1 cellular context compared by ENCODE assay signal in the genomic region with DNA sequence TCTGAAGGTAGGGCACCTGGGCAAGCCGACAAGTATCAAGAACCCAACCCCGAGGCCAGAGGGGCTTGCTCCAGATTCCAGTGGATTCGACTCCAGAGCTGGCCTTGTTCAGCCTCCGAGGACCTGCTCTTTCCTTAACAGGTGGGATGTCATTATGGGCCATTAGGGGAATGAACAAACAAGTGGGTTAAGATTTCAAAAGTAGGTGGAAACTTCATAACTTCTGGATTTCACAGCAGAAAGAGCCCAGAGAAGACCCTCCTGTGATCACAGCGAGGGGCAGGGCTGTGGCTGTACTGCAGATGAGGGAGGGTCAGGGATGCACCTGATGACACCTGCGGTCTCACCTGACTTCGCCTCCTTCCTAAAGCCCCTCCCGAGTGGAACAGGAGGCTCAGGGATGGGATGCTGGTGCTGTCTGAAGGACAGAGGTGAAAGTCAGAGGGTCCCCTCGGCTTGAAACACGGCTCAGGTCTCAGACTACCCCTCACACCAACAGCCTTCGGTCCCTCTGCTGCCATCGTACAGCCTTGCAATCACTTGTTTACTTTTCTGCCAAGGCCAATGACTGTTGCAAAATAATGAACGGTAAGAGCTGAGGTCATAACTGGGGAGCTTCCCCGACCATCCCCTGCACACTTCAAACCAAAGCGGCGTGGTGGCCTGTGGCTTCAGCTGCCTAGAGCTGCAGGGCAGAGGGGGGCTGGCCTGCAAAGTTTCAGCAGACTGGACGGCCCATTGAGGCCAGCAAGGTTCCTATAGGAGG.
A peak's percentile ranks its signal among the peaks of the same experiment; 100 is the strongest.
TF ChIP-seq lines count a peak whose summit lies in the region.

No MANE protein-coding gene starts in this region.

TF ChIP-seq in HepG2, 621 proteins besides CTCF, POLR2A, EP300 and RAD21 (continued from another document and continues in another):
- TF ChIP-seq, protein P1, sequence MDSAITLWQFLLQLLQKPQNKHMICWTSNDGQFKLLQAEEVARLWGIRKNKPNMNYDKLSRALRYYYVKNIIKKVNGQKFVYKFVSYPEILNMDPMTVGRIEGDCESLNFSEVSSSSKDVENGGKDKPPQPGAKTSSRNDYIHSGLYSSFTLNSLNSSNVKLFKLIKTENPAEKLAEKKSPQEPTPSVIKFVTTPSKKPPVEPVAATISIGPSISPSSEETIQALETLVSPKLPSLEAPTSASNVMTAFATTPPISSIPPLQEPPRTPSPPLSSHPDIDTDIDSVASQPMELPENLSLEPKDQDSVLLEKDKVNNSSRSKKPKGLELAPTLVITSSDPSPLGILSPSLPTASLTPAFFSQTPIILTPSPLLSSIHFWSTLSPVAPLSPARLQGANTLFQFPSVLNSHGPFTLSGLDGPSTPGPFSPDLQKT (CRISPR knock-in tag; IDR thresholded peaks at IDR 0.05; ENCODE audit: borderline replicate concordance), result no peak
- TF ChIP-seq DMAP1 (CRISPR knock-in tag; IDR thresholded peaks at IDR 0.05) (0 out of 2 replicates have a peak, but pooled peaks have one; percentile 26), CEBPG (CRISPR knock-in tag; IDR thresholded peaks at IDR 0.05) (peak; percentile 97), TEAD3 (CRISPR knock-in tag; optimal IDR thresholded peaks at IDR 0.05; ENCODE audit: borderline replicate concordance) (peak; percentile 72), IKZF4 (CRISPR knock-in tag; IDR thresholded peaks at IDR 0.05; ENCODE audit: borderline replicate concordance, low read depth, not compliant biosample characterization) (no peak), MIXL1 (CRISPR knock-in tag; IDR thresholded peaks at IDR 0.05) (peak; percentile 88), ZNF264 (CRISPR knock-in tag; IDR thresholded peaks at IDR 0.05) (peak; percentile 72; the same call in 1 of the 2 replicates), KDM3A (CRISPR knock-in tag; IDR thresholded peaks at IDR 0.05; ENCODE audit: low read depth) (0 out of 2 replicates have a peak, but pooled peaks have one; percentile 65), SMARCE1 (IDR thresholded peaks at IDR 0.05; ENCODE audit: borderline replicate concordance) (no peak), ZNF235 (CRISPR knock-in tag; IDR thresholded peaks at IDR 0.05; ENCODE audit: borderline replicate concordance) (no peak), ZNF841 (CRISPR knock-in tag; IDR thresholded peaks at IDR 0.05; ENCODE audit: borderline replicate concordance) (no peak), HDAC6 (IDR thresholded peaks at IDR 0.05; ENCODE audit: low read depth, low read length) (no peak), PHF8 (CRISPR knock-in tag; IDR thresholded peaks at IDR 0.05) (peak; percentile 26; the same call in 1 of the 2 replicates), ZNF34 (CRISPR knock-in tag; IDR thresholded peaks at IDR 0.05; ENCODE audit: borderline replicate concordance) (no peak), TAF15 (IDR thresholded peaks at IDR 0.05; ENCODE audit: low read depth, low read length, poor library complexity, severe bottlenecking) (no peak), TBP (CRISPR knock-in tag; IDR thresholded peaks at IDR 0.05) (no peak), ZNF616 (CRISPR knock-in tag; IDR thresholded peaks at IDR 0.05; ENCODE audit: low read depth) (no peak), ZKSCAN8 (CRISPR knock-in tag; IDR thresholded peaks at IDR 0.05; ENCODE audit: borderline replicate concordance) (peak; percentile 58; the same call in 1 of the 2 replicates), PCBP2 (optimal IDR thresholded peaks at IDR 0.05; ENCODE audit: low read depth, low read length, poor library complexity, severe bottlenecking) (no peak), IRF2 (CRISPR knock-in tag; IDR thresholded peaks at IDR 0.05) (peak; percentile 81)
- TF ChIP-seq, protein P2, sequence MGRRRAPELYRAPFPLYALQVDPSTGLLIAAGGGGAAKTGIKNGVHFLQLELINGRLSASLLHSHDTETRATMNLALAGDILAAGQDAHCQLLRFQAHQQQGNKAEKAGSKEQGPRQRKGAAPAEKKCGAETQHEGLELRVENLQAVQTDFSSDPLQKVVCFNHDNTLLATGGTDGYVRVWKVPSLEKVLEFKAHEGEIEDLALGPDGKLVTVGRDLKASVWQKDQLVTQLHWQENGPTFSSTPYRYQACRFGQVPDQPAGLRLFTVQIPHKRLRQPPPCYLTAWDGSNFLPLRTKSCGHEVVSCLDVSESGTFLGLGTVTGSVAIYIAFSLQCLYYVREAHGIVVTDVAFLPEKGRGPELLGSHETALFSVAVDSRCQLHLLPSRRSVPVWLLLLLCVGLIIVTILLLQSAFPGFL (CRISPR knock-in tag; IDR thresholded peaks at IDR 0.05), result peak; percentile 71; the same call in 1 of the 2 replicates
- TF ChIP-seq, protein P3, sequence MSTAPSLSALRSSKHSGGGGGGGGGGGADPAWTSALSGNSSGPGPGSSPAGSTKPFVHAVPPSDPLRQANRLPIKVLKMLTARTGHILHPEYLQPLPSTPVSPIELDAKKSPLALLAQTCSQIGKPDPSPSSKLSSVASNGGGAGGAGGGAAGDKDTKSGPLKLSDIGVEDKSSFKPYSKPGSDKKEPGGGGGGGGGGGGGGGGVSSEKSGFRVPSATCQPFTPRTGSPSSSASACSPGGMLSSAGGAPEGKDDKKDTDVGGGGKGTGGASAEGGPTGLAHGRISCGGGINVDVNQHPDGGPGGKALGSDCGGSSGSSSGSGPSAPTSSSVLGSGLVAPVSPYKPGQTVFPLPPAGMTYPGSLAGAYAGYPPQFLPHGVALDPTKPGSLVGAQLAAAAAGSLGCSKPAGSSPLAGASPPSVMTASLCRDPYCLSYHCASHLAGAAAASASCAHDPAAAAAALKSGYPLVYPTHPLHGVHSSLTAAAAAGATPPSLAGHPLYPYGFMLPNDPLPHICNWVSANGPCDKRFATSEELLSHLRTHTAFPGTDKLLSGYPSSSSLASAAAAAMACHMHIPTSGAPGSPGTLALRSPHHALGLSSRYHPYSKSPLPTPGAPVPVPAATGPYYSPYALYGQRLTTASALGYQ (CRISPR knock-in tag; IDR thresholded peaks at IDR 0.05), result peak; percentile 75
- TF ChIP-seq, protein P4, sequence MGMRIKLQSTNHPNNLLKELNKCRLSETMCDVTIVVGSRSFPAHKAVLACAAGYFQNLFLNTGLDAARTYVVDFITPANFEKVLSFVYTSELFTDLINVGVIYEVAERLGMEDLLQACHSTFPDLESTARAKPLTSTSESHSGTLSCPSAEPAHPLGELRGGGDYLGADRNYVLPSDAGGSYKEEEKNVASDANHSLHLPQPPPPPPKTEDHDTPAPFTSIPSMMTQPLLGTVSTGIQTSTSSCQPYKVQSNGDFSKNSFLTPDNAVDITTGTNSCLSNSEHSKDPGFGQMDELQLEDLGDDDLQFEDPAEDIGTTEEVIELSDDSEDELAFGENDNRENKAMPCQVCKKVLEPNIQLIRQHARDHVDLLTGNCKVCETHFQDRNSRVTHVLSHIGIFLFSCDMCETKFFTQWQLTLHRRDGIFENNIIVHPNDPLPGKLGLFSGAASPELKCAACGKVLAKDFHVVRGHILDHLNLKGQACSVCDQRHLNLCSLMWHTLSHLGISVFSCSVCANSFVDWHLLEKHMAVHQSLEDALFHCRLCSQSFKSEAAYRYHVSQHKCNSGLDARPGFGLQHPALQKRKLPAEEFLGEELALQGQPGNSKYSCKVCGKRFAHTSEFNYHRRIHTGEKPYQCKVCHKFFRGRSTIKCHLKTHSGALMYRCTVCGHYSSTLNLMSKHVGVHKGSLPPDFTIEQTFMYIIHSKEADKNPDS (CRISPR knock-in tag; IDR thresholded peaks at IDR 0.05), result no peak
- TF ChIP-seq, protein P5, sequence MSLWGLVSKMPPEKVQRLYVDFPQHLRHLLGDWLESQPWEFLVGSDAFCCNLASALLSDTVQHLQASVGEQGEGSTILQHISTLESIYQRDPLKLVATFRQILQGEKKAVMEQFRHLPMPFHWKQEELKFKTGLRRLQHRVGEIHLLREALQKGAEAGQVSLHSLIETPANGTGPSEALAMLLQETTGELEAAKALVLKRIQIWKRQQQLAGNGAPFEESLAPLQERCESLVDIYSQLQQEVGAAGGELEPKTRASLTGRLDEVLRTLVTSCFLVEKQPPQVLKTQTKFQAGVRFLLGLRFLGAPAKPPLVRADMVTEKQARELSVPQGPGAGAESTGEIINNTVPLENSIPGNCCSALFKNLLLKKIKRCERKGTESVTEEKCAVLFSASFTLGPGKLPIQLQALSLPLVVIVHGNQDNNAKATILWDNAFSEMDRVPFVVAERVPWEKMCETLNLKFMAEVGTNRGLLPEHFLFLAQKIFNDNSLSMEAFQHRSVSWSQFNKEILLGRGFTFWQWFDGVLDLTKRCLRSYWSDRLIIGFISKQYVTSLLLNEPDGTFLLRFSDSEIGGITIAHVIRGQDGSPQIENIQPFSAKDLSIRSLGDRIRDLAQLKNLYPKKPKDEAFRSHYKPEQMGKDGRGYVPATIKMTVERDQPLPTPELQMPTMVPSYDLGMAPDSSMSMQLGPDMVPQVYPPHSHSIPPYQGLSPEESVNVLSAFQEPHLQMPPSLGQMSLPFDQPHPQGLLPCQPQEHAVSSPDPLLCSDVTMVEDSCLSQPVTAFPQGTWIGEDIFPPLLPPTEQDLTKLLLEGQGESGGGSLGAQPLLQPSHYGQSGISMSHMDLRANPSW (CRISPR knock-in tag; IDR thresholded peaks at IDR 0.05; ENCODE audit: borderline replicate concordance), result no peak
- TF ChIP-seq, protein P6, sequence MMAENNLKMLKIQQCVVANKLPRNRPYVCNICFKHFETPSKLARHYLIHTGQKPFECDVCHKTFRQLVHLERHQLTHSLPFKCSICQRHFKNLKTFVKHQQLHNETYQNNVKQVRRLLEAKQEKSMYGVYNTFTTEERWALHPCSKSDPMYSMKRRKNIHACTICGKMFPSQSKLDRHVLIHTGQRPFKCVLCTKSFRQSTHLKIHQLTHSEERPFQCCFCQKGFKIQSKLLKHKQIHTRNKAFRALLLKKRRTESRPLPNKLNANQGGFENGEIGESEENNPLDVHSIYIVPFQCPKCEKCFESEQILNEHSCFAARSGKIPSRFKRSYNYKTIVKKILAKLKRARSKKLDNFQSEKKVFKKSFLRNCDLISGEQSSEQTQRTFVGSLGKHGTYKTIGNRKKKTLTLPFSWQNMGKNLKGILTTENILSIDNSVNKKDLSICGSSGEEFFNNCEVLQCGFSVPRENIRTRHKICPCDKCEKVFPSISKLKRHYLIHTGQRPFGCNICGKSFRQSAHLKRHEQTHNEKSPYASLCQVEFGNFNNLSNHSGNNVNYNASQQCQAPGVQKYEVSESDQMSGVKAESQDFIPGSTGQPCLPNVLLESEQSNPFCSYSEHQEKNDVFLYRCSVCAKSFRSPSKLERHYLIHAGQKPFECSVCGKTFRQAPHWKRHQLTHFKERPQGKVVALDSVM (CRISPR knock-in tag; IDR thresholded peaks at IDR 0.05), result no peak
- TF ChIP-seq, protein P7, sequence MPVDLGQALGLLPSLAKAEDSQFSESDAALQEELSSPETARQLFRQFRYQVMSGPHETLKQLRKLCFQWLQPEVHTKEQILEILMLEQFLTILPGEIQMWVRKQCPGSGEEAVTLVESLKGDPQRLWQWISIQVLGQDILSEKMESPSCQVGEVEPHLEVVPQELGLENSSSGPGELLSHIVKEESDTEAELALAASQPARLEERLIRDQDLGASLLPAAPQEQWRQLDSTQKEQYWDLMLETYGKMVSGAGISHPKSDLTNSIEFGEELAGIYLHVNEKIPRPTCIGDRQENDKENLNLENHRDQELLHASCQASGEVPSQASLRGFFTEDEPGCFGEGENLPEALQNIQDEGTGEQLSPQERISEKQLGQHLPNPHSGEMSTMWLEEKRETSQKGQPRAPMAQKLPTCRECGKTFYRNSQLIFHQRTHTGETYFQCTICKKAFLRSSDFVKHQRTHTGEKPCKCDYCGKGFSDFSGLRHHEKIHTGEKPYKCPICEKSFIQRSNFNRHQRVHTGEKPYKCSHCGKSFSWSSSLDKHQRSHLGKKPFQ (CRISPR knock-in tag; IDR thresholded peaks at IDR 0.05; ENCODE audit: insufficient replicate concordance), result peak; percentile 60
- TF ChIP-seq, protein P8, sequence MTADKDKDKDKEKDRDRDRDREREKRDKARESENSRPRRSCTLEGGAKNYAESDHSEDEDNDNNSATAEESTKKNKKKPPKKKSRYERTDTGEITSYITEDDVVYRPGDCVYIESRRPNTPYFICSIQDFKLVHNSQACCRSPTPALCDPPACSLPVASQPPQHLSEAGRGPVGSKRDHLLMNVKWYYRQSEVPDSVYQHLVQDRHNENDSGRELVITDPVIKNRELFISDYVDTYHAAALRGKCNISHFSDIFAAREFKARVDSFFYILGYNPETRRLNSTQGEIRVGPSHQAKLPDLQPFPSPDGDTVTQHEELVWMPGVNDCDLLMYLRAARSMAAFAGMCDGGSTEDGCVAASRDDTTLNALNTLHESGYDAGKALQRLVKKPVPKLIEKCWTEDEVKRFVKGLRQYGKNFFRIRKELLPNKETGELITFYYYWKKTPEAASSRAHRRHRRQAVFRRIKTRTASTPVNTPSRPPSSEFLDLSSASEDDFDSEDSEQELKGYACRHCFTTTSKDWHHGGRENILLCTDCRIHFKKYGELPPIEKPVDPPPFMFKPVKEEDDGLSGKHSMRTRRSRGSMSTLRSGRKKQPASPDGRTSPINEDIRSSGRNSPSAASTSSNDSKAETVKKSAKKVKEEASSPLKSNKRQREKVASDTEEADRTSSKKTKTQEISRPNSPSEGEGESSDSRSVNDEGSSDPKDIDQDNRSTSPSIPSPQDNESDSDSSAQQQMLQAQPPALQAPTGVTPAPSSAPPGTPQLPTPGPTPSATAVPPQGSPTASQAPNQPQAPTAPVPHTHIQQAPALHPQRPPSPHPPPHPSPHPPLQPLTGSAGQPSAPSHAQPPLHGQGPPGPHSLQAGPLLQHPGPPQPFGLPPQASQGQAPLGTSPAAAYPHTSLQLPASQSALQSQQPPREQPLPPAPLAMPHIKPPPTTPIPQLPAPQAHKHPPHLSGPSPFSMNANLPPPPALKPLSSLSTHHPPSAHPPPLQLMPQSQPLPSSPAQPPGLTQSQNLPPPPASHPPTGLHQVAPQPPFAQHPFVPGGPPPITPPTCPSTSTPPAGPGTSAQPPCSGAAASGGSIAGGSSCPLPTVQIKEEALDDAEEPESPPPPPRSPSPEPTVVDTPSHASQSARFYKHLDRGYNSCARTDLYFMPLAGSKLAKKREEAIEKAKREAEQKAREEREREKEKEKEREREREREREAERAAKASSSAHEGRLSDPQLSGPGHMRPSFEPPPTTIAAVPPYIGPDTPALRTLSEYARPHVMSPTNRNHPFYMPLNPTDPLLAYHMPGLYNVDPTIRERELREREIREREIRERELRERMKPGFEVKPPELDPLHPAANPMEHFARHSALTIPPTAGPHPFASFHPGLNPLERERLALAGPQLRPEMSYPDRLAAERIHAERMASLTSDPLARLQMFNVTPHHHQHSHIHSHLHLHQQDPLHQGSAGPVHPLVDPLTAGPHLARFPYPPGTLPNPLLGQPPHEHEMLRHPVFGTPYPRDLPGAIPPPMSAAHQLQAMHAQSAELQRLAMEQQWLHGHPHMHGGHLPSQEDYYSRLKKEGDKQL (CRISPR knock-in tag; IDR thresholded peaks at IDR 0.05; ENCODE audit: low read depth), result peak; percentile 78; the same call in 1 of the 2 replicates
- TF ChIP-seq, protein P9, sequence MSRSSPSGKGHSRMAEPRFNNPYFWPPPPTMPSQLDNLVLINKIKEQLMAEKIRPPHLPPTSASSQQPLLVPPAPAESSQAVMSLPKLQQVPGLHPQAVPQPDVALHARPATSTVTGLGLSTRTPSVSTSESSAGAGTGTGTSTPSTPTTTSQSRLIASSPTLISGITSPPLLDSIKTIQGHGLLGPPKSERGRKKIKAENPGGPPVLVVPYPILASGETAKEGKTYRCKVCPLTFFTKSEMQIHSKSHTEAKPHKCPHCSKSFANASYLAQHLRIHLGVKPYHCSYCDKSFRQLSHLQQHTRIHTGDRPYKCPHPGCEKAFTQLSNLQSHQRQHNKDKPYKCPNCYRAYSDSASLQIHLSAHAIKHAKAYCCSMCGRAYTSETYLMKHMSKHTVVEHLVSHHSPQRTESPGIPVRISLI (CRISPR knock-in tag; IDR thresholded peaks at IDR 0.05; ENCODE audit: borderline replicate concordance), result no peak
- TF ChIP-seq, protein P10, sequence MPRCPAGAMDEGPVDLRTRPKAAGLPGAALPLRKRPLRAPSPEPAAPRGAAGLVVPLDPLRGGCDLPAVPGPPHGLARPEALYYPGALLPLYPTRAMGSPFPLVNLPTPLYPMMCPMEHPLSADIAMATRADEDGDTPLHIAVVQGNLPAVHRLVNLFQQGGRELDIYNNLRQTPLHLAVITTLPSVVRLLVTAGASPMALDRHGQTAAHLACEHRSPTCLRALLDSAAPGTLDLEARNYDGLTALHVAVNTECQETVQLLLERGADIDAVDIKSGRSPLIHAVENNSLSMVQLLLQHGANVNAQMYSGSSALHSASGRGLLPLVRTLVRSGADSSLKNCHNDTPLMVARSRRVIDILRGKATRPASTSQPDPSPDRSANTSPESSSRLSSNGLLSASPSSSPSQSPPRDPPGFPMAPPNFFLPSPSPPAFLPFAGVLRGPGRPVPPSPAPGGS (CRISPR knock-in tag; IDR thresholded peaks at IDR 0.05), result no peak; the same call in 1 of the 2 replicates
